20 cellular contexts compared by ENCODE assay signal in the genomic region with DNA sequence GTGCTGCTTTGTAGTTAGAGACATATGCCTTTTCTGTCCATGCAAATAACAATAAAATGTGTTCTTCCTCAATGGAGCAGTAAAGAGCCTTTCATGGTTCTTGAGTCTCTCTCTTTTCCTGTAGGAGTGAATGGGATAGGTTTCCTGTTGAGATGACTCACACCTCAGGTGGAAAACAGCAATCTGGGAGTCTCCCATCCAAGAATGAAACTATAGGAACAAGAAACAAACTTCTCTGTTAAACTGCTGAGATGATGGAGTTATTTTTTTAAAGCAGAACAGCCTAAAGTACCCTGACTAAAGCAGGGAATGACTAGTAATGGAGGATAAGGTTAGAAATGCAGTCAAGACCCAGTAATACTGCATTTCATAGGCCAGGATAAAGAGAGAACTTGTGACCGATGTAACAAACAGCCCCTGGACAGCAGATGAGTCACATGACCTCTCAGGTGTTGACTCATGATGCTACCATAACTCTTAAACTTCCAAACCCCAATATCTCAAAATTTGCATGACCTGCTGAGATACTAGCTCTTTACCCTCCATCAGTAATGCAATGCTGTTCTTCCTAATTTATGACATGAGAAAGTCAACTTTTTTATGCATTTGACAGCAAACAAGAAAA.
A peak's percentile ranks its signal among the peaks of the same experiment; 100 is the strongest.
DNase-seq lines count a peak whose midpoint lies in the region; ATAC-seq and TF ChIP-seq lines count a peak whose summit lies in the region.
"Had no signal": no experiment of that assay in that cellular context is flagged by ENCODE, and none has a peak within 500 bp of the region (broad histone marks: within the 10 kb centered on the region; RNA-seq: fewer than 3 reads in every experiment).

No MANE protein-coding gene starts in this region.

- TF ChIP-seq CTCF in RWPE2 (IDR thresholded peaks at IDR 0.05; ENCODE audit: poor library complexity, severe bottlenecking): no peak
- TF ChIP-seq CTCF in foreskin keratinocyte (conservative IDR thresholded peaks at IDR 0.05): no peak

- H3K36me3 ChIP-seq in RWPE2 (ENCODE audit: low read depth): no peaks in the 10 kb centered on the region
- H3K36me3 ChIP-seq: MG63 had no signal

- no peaks in the 10 kb centered on the region for H3K9me3 ChIP-seq in RWPE2 (ENCODE audit: severe bottlenecking)
- H3K9me3 ChIP-seq: A549, MG63 had no signal

- H3K27ac ChIP-seq in RWPE2 (ENCODE audit: poor library complexity, severe bottlenecking) (peak overlapping the region; percentile 9), foreskin keratinocyte (no peak overlapping the region)
- H3K27ac ChIP-seq: A549 had no signal

- DNase-seq in HT1080 (ENCODE audit: low read depth) (peak; percentile 51), RWPE2 (ENCODE audit: low spot score) (no peak), foreskin keratinocyte (peak; percentile 61 to 81), renal cortical epithelial cell (ENCODE audit: low read depth) (peak; percentile 48), NCI-H1105 treated with DMSO at 0.1 percent for 48 hours (lab: John Stamatoyannopoulos, UW) (no peak), GOT3 (lab: John Stamatoyannopoulos, UW) (no peak), NCI-H774 (lab: John Stamatoyannopoulos, UW) (no peak)
- DNase-seq: Caco-2; CD4-positive, alpha-beta T cell; DMS153; GF-D8; H7; HFFc6; MG63; NCI-H1048; NCI-H146; NCI-H2029 treated with DMSO at 0.1 percent for 48 hours; NK-92 treated with Interleukin-12 subunit alpha and Interleukin-12 subunit beta, amount 100 ng/mL, for 24 hours; RPMI8226 had no signal

- H3K4me1 ChIP-seq in RWPE2 (ENCODE audit: insufficient read depth, poor library complexity, severe bottlenecking) (peaks cover 20% of the 10 kb centered on the region), foreskin keratinocyte (no peaks in the 10 kb centered on the region)
- H3K4me1 ChIP-seq: A549, Caco-2 had no signal

- no peak overlapping the region for H3K4me3 ChIP-seq in RWPE2 (ENCODE audit: severe bottlenecking)
- H3K4me3 ChIP-seq: A549, MG63 had no signal

- ATAC-seq in RWPE2 (ENCODE audit: low read depth) (peak; percentile 84), foreskin keratinocyte (peak; percentile 94)
- ATAC-seq: A549 had no signal

- H3K27me3 ChIP-seq in RWPE2 (ENCODE audit: insufficient read depth, poor library complexity, severe bottlenecking) (no peaks in the 10 kb centered on the region), foreskin keratinocyte (no peaks in the 10 kb centered on the region)
- H3K27me3 ChIP-seq: MG63 had no signal

Comparison
In these comparisons a context has a peak if more than half of its experiments do, and no peak if none do; other contexts are left out.
1. DNase-seq: peak in HT1080 (single experiment), foreskin keratinocyte (2 of 2) and renal cortical epithelial cell (single experiment); none in RWPE2 (single experiment), NCI-H1105 treated with DMSO at 0.1 percent for 48 hours (single experiment), GOT3 (single experiment) and NCI-H774 (single experiment).